In the genomic region with DNA sequence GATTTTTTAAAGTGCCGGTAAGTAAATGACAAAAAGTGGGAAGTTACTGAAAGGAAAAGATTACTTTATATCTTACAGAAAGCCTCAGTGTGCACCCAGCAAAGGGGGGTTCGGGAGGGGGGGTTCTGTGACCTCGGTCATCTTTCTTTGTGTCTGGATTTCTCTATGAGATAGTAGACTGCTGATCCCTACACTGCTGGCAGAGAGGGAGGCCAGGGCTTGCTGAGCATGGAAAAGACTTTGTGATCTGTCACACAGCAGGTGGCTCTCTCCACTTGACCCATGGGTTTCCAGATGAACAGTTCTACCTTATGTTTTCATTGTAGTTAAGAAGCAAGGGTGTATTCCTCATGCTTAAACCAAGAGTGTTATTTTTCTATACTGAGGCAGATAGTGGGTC, we compare ENCODE assay signal across 18 cellular contexts.
DNase-seq lines count a peak whose midpoint lies in the region; ATAC-seq and TF ChIP-seq lines count a peak whose summit lies in the region.
"Had no signal": no experiment of that assay in that cellular context is flagged by ENCODE, and none has a peak within 500 bp of the region (broad histone marks: within the 10 kb centered on the region; RNA-seq: fewer than 3 reads in every experiment).

No MANE protein-coding gene starts in this region.

- no peaks in the 10 kb centered on the region for H3K36me3 Mint-ChIP-seq in immature natural killer cell
- H3K36me3 Mint-ChIP-seq: activated naive CD8-positive, alpha-beta T cell; IgD-negative memory B cell had no signal

- H3K9ac ChIP-seq in MM.1S (ENCODE audit: low read length) = no peak overlapping the region

- H3K4me1 ChIP-seq in MM.1S (ENCODE audit: low read length) = no peaks in the 10 kb centered on the region
- H3K4me1 ChIP-seq: transverse colon had no signal

- no peaks in the 10 kb centered on the region for H3K27me3 ChIP-seq in MM.1S (replicated peaks; ENCODE audit: insufficient read depth, low read length)
- H3K27me3 ChIP-seq: transverse colon had no signal

- H3K9me3 ChIP-seq in MM.1S (replicated peaks; ENCODE audit: insufficient read depth, low read length) = no peaks in the 10 kb centered on the region
- H3K9me3 ChIP-seq: transverse colon had no signal

- no peak overlapping the region for H3K4me2 ChIP-seq in MM.1S (ENCODE audit: low read depth, low read length)

- no peak overlapping the region for H2AFZ ChIP-seq in MM.1S (ENCODE audit: low read length)

- H3K9me3 Mint-ChIP-seq in immature natural killer cell = peaks cover 4 to 36% (median 13%) of the 10 kb centered on the region in 6 donors

- no peaks in the 10 kb centered on the region for H4K20me1 ChIP-seq in MM.1S (ENCODE audit: insufficient read depth, low read length)

- no peaks in the 10 kb centered on the region for H3K4me1 Mint-ChIP-seq in immature natural killer cell
- H3K4me1 Mint-ChIP-seq: IgD-negative memory B cell had no signal

- no peaks in the 10 kb centered on the region for H3F3A ChIP-seq in MM.1S (ENCODE audit: insufficient read depth, low read length)

- H3K4me3 ChIP-seq in MM.1S (ENCODE audit: low read length) = no peak overlapping the region
- H3K4me3 ChIP-seq: transverse colon had no signal

- DNase-seq in DMS153 (lab: John Stamatoyannopoulos, UW) (peak; percentile 3), M059J (ENCODE audit: low read depth) (peak; percentile 3), UCSD-AML1 (lab: John Stamatoyannopoulos, UW; ENCODE audit: unreplicated experiment) (peak; percentile 2), myocyte (ENCODE audit: low read depth) (peak; percentile 17), immature natural killer cell (no peak), MM.1S (no peak)
- DNase-seq: activated CD4-positive, CD25-positive, alpha-beta regulatory T cell treated with anti-CD3 and anti-CD28 coated beads, Interleukin-2, amount 50 U/mL, for 72 hours; activated CD8-positive, alpha-beta memory T cell treated with anti-CD3 and anti-CD28 coated beads, Interleukin-2, amount 50 U/mL, for 4 hours; C1 segment of cervical spinal cord; caudate nucleus; NCI-H1694; stimulated activated CD4-positive, alpha-beta T cell treated with anti-CD3 and anti-CD28 coated beads, Interleukin-2, amount 100 ng/mL, for 24 hours; transverse colon had no signal

- H3K27me3 Mint-ChIP-seq in immature natural killer cell (ENCODE audit: low read depth in 3 of 3) = peaks cover 0 to 2% (median 0%) of the 10 kb centered on the region in 3 donors
- H3K27me3 Mint-ChIP-seq: activated naive CD8-positive, alpha-beta T cell; IgD-negative memory B cell had no signal

- no peaks in the 10 kb centered on the region for H3K9me2 ChIP-seq in MM.1S (replicated peaks; ENCODE audit: insufficient read depth, low read length)

- H3K79me2 ChIP-seq in MM.1S (ENCODE audit: low read length) = no peaks in the 10 kb centered on the region

- no peak for ATAC-seq in GM18867 (IDR thresholded peaks at IDR 0.05; ENCODE audit: unreplicated experiment)
- no peak for ATAC-seq in HG02642 (IDR thresholded peaks at IDR 0.05; ENCODE audit: poor library complexity, unreplicated experiment)
- ATAC-seq: SK-N-SH treated with all-trans-retinoic acid at 6 μM for 48 hours had no signal

- no peak overlapping the region for H3K27ac ChIP-seq in MM.1S (ENCODE audit: low read length)
- H3K27ac ChIP-seq: transverse colon had no signal

- TF ChIP-seq CTCF in MM.1S (IDR thresholded peaks at IDR 0.05; ENCODE audit: low read length) = no peak

- no peak overlapping the region for H3K4me3 Mint-ChIP-seq in immature natural killer cell
- H3K4me3 Mint-ChIP-seq: activated naive CD8-positive, alpha-beta T cell; IgD-negative memory B cell had no signal

- H3K36me3 ChIP-seq in MM.1S (replicated peaks; ENCODE audit: insufficient read depth, low read length) = no peaks in the 10 kb centered on the region
- H3K36me3 ChIP-seq: transverse colon had no signal

- H3K27ac Mint-ChIP-seq in immature natural killer cell = no peak overlapping the region
- H3K27ac Mint-ChIP-seq: activated naive CD8-positive, alpha-beta T cell; IgD-negative memory B cell had no signal

Comparison
In these comparisons a context has a peak if more than half of its experiments do, and no peak if none do; other contexts are left out.
1. DNase-seq: peak in DMS153 (single experiment), M059J (single experiment), UCSD-AML1 (single experiment) and myocyte (single experiment); none in immature natural killer cell (0 of 3) and MM.1S (single experiment).